Comparison of ENCODE assay signal across 2 cellular contexts in genomic region chr2:47459021-47459420, GRCh38.
TF ChIP-seq lines count a peak whose summit lies in the region.

No MANE protein-coding gene starts in this region.

TF ChIP-seq in A549, 52 proteins besides CTCF, POLR2A, EP300 and RAD21:
- no peak for TF ChIP-seq MAFK (IDR thresholded peaks at IDR 0.05; ENCODE audit: partially characterized antibody)

TF ChIP-seq in K562, 482 proteins besides CTCF, POLR2A, EP300 and RAD21:
- TF ChIP-seq CBX2 (IDR thresholded peaks at IDR 0.05; ENCODE audit: insufficient read depth, low read length, poor library complexity, severe bottlenecking) (no peak), ZNF384 (IDR thresholded peaks at IDR 0.05; ENCODE audit: low read depth, low read length) (peak; percentile 50; the same call in 1 of the 2 replicates), TRIM24 (IDR thresholded peaks at IDR 0.05) (0 out of 4 replicates have a peak, but pooled peaks of 1 of the 2 experiments have one; percentile 22), HNRNPL (IDR thresholded peaks at IDR 0.05; ENCODE audit: low read depth, low read length) (no peak), NFIC (IDR thresholded peaks at IDR 0.05) (peak; percentile 34; the same call in 1 of the 2 replicates), NCOR1 (IDR thresholded peaks at IDR 0.05) (0 out of 2 replicates have a peak, but pooled peaks have one; percentile 19), CBFA2T3 (IDR thresholded peaks at IDR 0.05) (peak; percentile 72), FOXJ2 (tag; IDR thresholded peaks at IDR 0.05) (0 out of 2 replicates have a peak, but pooled peaks have one; percentile 36), CBFA2T2 (conservative IDR thresholded peaks at IDR 0.05) (peak; percentile 49; the same call in 1 of the 2 replicates), TEAD4 (IDR thresholded peaks at IDR 0.05; ENCODE audit: low read length) (peak; percentile 63), TEAD4 (CRISPR knock-in tag; IDR thresholded peaks at IDR 0.05; ENCODE audit: borderline replicate concordance) (no peak), ARID1B (IDR thresholded peaks at IDR 0.05) (peak; percentile 54), FOXA3 (CRISPR knock-in tag; conservative IDR thresholded peaks at IDR 0.05 in 1 of 2, IDR thresholded peaks at IDR 0.05 in 1 of 2) (peak in 1 of 2 experiments; percentile 73; a peak in 2 of 4 replicates), TAL1 (IDR thresholded peaks at IDR 0.05) (peak; percentile 56), ZBTB9 (CRISPR knock-in tag; IDR thresholded peaks at IDR 0.05) (no peak), CC2D1A (IDR thresholded peaks at IDR 0.05) (no peak)
- TF ChIP-seq, protein P1, sequence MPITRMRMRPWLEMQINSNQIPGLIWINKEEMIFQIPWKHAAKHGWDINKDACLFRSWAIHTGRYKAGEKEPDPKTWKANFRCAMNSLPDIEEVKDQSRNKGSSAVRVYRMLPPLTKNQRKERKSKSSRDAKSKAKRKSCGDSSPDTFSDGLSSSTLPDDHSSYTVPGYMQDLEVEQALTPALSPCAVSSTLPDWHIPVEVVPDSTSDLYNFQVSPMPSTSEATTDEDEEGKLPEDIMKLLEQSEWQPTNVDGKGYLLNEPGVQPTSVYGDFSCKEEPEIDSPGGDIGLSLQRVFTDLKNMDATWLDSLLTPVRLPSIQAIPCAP (CRISPR knock-in tag; IDR thresholded peaks at IDR 0.05; ENCODE audit: borderline replicate concordance): no peak
- TF ChIP-seq, protein P2, sequence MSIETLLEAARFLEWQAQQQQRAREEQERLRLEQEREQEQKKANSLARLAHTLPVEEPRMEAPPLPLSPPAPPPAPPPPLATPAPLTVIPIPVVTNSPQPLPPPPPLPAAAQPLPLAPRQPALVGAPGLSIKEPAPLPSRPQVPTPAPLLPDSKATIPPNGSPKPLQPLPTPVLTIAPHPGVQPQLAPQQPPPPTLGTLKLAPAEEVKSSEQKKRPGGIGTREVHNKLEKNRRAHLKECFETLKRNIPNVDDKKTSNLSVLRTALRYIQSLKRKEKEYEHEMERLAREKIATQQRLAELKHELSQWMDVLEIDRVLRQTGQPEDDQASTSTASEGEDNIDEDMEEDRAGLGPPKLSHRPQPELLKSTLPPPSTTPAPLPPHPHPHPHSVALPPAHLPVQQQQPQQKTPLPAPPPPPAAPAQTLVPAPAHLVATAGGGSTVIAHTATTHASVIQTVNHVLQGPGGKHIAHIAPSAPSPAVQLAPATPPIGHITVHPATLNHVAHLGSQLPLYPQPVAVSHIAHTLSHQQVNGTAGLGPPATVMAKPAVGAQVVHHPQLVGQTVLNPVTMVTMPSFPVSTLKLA (conservative IDR thresholded peaks at IDR 0.05): no peak
